In the genomic region with DNA sequence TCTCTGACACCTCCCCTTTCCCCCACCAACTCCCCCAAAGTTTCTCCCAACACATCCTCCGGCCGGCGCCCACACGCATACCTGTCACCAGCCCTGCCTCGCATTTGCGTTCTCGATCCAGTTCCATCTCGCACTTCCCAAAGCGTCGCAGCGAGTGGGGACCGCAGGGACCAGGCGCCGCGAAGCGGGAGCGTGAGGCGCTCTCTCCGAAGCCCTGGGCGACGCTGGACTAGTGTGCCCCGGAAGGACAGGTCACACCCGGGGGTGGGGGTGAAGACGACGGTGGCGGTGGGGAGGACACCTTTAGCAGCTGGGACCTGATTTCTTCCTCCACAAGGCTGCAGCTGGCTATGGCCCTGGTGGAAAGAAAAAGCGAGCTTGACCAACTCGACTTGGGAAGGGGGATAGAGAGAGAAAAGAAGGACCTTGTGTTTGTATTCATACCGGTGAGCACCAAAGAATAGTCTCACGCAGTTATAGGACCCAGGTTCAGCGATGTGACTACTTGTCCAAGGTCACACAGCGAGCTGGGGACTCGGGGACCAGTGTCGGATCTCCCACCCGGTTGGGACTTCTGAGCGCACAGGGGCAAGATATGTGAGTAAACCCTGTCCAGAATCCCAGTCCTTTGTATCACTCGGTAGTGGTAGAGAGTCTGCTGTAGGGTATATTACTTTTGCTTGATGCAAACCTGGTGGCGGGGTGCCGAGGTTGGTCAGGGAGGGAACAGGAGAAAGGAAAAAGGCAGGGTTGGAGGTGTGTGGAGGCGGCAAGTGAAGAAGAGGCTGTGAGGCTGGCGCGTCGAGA, we compare ENCODE assay signal across 1 cellular context.
TF ChIP-seq lines count a peak whose summit lies in the region.

No MANE protein-coding gene starts in this region.

TF ChIP-seq in SK-N-SH treated with all-trans-retinoic acid at 6 μM for 48 hours, 23 proteins besides CTCF, POLR2A, EP300 and RAD21 (continued from another document):
- no peak for TF ChIP-seq TOX (CRISPR knock-in tag; IDR thresholded peaks at IDR 0.05; ENCODE audit: borderline replicate concordance)
- TF ChIP-seq ZNF8 (CRISPR knock-in tag; IDR thresholded peaks at IDR 0.05) = no peak
- TF ChIP-seq ZNF70 (CRISPR knock-in tag; IDR thresholded peaks at IDR 0.05) = no peak
- no peak for TF ChIP-seq RARB (CRISPR knock-in tag; IDR thresholded peaks at IDR 0.05)
- TF ChIP-seq, protein P1, sequence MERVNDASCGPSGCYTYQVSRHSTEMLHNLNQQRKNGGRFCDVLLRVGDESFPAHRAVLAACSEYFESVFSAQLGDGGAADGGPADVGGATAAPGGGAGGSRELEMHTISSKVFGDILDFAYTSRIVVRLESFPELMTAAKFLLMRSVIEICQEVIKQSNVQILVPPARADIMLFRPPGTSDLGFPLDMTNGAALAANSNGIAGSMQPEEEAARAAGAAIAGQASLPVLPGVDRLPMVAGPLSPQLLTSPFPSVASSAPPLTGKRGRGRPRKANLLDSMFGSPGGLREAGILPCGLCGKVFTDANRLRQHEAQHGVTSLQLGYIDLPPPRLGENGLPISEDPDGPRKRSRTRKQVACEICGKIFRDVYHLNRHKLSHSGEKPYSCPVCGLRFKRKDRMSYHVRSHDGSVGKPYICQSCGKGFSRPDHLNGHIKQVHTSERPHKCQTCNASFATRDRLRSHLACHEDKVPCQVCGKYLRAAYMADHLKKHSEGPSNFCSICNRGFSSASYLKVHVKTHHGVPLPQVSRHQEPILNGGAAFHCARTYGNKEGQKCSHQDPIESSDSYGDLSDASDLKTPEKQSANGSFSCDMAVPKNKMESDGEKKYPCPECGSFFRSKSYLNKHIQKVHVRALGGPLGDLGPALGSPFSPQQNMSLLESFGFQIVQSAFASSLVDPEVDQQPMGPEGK (CRISPR knock-in tag; IDR thresholded peaks at IDR 0.05; ENCODE audit: borderline replicate concordance) = no peak
- TF ChIP-seq ZC3H10 (CRISPR knock-in tag; IDR thresholded peaks at IDR 0.05) = no peak
- TF ChIP-seq CSDC2 (CRISPR knock-in tag; IDR thresholded peaks at IDR 0.05) = no peak
- no peak for TF ChIP-seq PPARA (CRISPR knock-in tag; IDR thresholded peaks at IDR 0.05; ENCODE audit: borderline replicate concordance)
